Comparison of ENCODE assay signal across 12 cellular contexts in genomic region chr17:4247981-4248388, GRCh38. TPM values are rescaled to one million over a fixed set of nuclear protein-coding genes. Genes with fewer than 3 reads are reported as not detected.
DNase-seq lines count a peak whose midpoint lies in the region; ATAC-seq and TF ChIP-seq lines count a peak whose summit lies in the region.
"Had no signal": no experiment of that assay in that cellular context is flagged by ENCODE, and none has a peak within 500 bp of the region (broad histone marks: within the 10 kb centered on the region; RNA-seq: fewer than 3 reads in every experiment).

No MANE protein-coding gene starts in this region.

- peaks cover 80% of the 10 kb centered on the region for H4K20me1 ChIP-seq in IMR-90 (ENCODE audit: insufficient read depth, low read length)

- in situ Hi-C loops in IMR-90 (cut with MboI; ENCODE audit: low sequenced_read_pairs) (no loop called here), G401 (cut with HindIII; ENCODE audit: low sequenced_read_pairs) (no loop called here)

- 92% methylated on average over 11 of the region's 11 CpGs; no CpG with 5 or more reads in 1 of the 2 experiments for WGBS in IMR-90 (ENCODE audit: extremely low coverage in 2 of 2, insufficient read length in 1 of 2), 2 experiments
- 73 to 89% (median 86%) methylated on average over 9 to 11 of the region's 11 CpGs for WGBS in spleen, 5 donors

- dilution Hi-C loops in IMR-90 (cut with HindIII; ENCODE audit: low sequenced_read_pairs, unreplicated experiment): no loop called here

- no peak overlapping the region for H2BK15ac ChIP-seq in IMR-90 (ENCODE audit: low read depth, low read length)

- H3K36me3 Mint-ChIP-seq in Caco-2 (ENCODE audit: insufficient read depth, unreplicated experiment) (peaks cover 11% of the 10 kb centered on the region), HFFc6 (ENCODE audit: low read depth) (peaks cover 7% of the 10 kb centered on the region; the same call in 1 of the 2 replicates)

- H3K9ac ChIP-seq in IMR-90 (ENCODE audit: low read depth, low read length): no peak overlapping the region
- H3K9ac ChIP-seq: KMS-11 had no signal

- H3K9me1 ChIP-seq in IMR-90 (ENCODE audit: insufficient read depth, low read length): peaks cover 31% of the 10 kb centered on the region

- H3K56ac ChIP-seq in IMR-90 (ENCODE audit: extremely low read depth, insufficient read depth, low read length): no peak overlapping the region

- H3K4me3 ChIP-seq in Caco-2 (ENCODE audit: low read depth, low read length) (no peak overlapping the region), IMR-90 (ENCODE audit: insufficient read depth, low read depth, low read length) (no peak overlapping the region), spleen (no peak overlapping the region)

- no peak overlapping the region for H3K18ac ChIP-seq in IMR-90 (ENCODE audit: low read depth, low read length)

- no peak overlapping the region for H3K4ac ChIP-seq in IMR-90 (ENCODE audit: low read depth, low read length)

- H3K36me3 ChIP-seq in Caco-2 (ENCODE audit: control insufficient read depth, insufficient read depth, low read length) (no peaks in the 10 kb centered on the region), IMR-90 (ENCODE audit: control insufficient read depth, insufficient read depth, low read length) (peaks cover 4% of the 10 kb centered on the region; the same call in 1 of the 2 replicates), spleen (peaks cover 0 to 34% (median 10%) of the 10 kb centered on the region in 6 donors)

- H3K27me3 Mint-ChIP-seq in Caco-2 (ENCODE audit: insufficient read depth, unreplicated experiment) (no peaks in the 10 kb centered on the region), HFFc6 (ENCODE audit: insufficient read depth) (no peaks in the 10 kb centered on the region)
- H3K27me3 Mint-ChIP-seq: CD4-positive, CD25-positive, alpha-beta regulatory T cell had no signal

- H4K5ac ChIP-seq in IMR-90 (ENCODE audit: low read depth, low read length): no peak overlapping the region

- BruUV-seq in Caco-2 (replicated peaks; lab: Mats Ljungman, UMichigan) (no TSS peak), IMR-90 (replicated peaks; lab: Mats Ljungman, UMichigan) (no TSS peak)

- H3K4me3 Mint-ChIP-seq in Caco-2 (ENCODE audit: unreplicated experiment) (peak overlapping the region; percentile 64), HFFc6 (no peak overlapping the region)
- H3K4me3 Mint-ChIP-seq: CD4-positive, CD25-positive, alpha-beta regulatory T cell had no signal

- CTCF ChIA-PET in Caco-2 (lab: Charles Lee) (interaction anchor here (0.6 to 2.0 kb wide), 4 partner anchors 18 to 48 kb away, joined by 3 to 6 read pairs (median 4); no protein-coding TSS in a partner anchor), IMR-90 (lab: Yijun Ruan, JAX) (no interaction called here)

- H3K27ac ChIP-seq in IMR-90 (ENCODE audit: insufficient read depth, low read length) (no peak overlapping the region), caudate nucleus (ENCODE audit: low read depth, low read length) (peak overlapping the region; percentile 56), spleen (no peak overlapping the region)
- H3K27ac ChIP-seq: KMS-11 had no signal

- H3K4me2 ChIP-seq in IMR-90 (ENCODE audit: low read depth, low read length): no peak overlapping the region
- H3K4me2 ChIP-seq: KMS-11 had no signal

- H3K27me3 ChIP-seq in Caco-2 (replicated peaks; ENCODE audit: control insufficient read depth, insufficient read depth, low read length) (no peaks in the 10 kb centered on the region), IMR-90 (ENCODE audit: control insufficient read depth, insufficient read depth, low read length) (no peaks in the 10 kb centered on the region), spleen (replicated peaks in 1 of 7) (no peaks in the 10 kb centered on the region)

- H3K4me1 Mint-ChIP-seq in Caco-2 (ENCODE audit: low read depth, unreplicated experiment) (peaks cover 29% of the 10 kb centered on the region), HFFc6 (ENCODE audit: low read depth) (peaks cover 23% of the 10 kb centered on the region)

- H2BK20ac ChIP-seq in IMR-90 (ENCODE audit: low read depth, low read length): no peak overlapping the region

- H2BK5ac ChIP-seq in IMR-90 (ENCODE audit: low read depth, low read length, poor library complexity, severe bottlenecking): no peak overlapping the region

- H3K9me3 ChIP-seq in Caco-2 (no peaks in the 10 kb centered on the region), IMR-90 (ENCODE audit: control insufficient read depth, insufficient read depth, low read length) (no peaks in the 10 kb centered on the region), spleen (no peaks in the 10 kb centered on the region)

- no peak overlapping the region for H3K14ac ChIP-seq in IMR-90 (replicated peaks; ENCODE audit: low read depth, low read length)

- peak; percentile 63 to 81 for DNase-seq in Caco-2
- no peak for DNase-seq in IMR-90
- no peak for DNase-seq in caudate nucleus (lab: John Stamatoyannopoulos, UW)
- peak; percentile 61 for DNase-seq in mucosa of gallbladder (ENCODE audit: low spot score)
- DNase-seq in NOMO-1 treated with DMSO at 0.1 percent for 48 hours (lab: John Stamatoyannopoulos, UW; ENCODE audit: unreplicated experiment): no peak
- no peak for DNase-seq in G401 (ENCODE audit: low spot score)
- DNase-seq in spleen: no peak
- no peak for DNase-seq in HFFc6
- DNase-seq: CD4-positive, CD25-positive, alpha-beta regulatory T cell; kidney glomerular epithelial cell; NK-92 treated with Interleukin-12 subunit alpha and Interleukin-12 subunit beta, amount 100 ng/mL, for 24 hours had no signal

- H3K9me3 Mint-ChIP-seq in Caco-2 (ENCODE audit: unreplicated experiment) (no peaks in the 10 kb centered on the region), HFFc6 (no peaks in the 10 kb centered on the region)
- H3K9me3 Mint-ChIP-seq: CD4-positive, CD25-positive, alpha-beta regulatory T cell had no signal

- no peak overlapping the region for H2BK120ac ChIP-seq in IMR-90 (ENCODE audit: low read depth, low read length)

- TF ChIP-seq POLR2A in IMR-90 (IDR thresholded peaks at IDR 0.05; ENCODE audit: low read depth, low read length) (no peak), spleen (IDR thresholded peaks at IDR 0.05) (no peak)

- H3K27ac Mint-ChIP-seq in Caco-2 (ENCODE audit: unreplicated experiment): peak overlapping the region; percentile 92
- no peak overlapping the region; the same call in 1 of the 2 replicates for H3K27ac Mint-ChIP-seq in HFFc6

- POLR2A ChIA-PET in Caco-2 (lab: Charles Lee) (no interaction called here), IMR-90 (lab: Charles Lee; ENCODE audit: unreplicated experiment) (no interaction called here)

- no peak for TF ChIP-seq CTCF in Caco-2 (IDR thresholded peaks at IDR 0.05; ENCODE audit: insufficient read depth in 1 of 2, low read depth in 1 of 2, low read length in 1 of 2, severe bottlenecking in 1 of 2, unreplicated experiment in 1 of 2)
- TF ChIP-seq CTCF in IMR-90 (conservative IDR thresholded peaks at IDR 0.05; ENCODE audit: low read depth, low read length): no peak
- TF ChIP-seq CTCF in spleen (IDR thresholded peaks at IDR 0.05 in 8 of 11, conservative IDR thresholded peaks at IDR 0.05 in 3 of 11): no peak
- no peak for TF ChIP-seq CTCF in HFFc6 (IDR thresholded peaks at IDR 0.05)

- intact Hi-C loops in Caco-2 (cut with micrococcal nuclease; ENCODE audit: unreplicated experiment): no loop called here
- intact Hi-C loops in IMR-90 (cut with micrococcal nuclease): no loop called here
- intact Hi-C loops in spleen (cut with DNase I; ENCODE audit: low total_unique reads): no loop called here

- H4K91ac ChIP-seq in IMR-90 (ENCODE audit: insufficient read depth, low read depth, low read length): no peak overlapping the region

- peaks cover 54 to 87% of the 10 kb centered on the region in 2 experiments for H3K79me1 ChIP-seq in IMR-90 (ENCODE audit: low read depth in 1 of 2, low read length in 2 of 2)

- H3K4me1 ChIP-seq in Caco-2: peaks cover 29% of the 10 kb centered on the region
- peaks cover 8% of the 10 kb centered on the region for H3K4me1 ChIP-seq in IMR-90 (ENCODE audit: control insufficient read depth, insufficient read depth, low read length)
- peaks cover 0 to 65% (median 29%) of the 10 kb centered on the region in 6 donors for H3K4me1 ChIP-seq in spleen

- no peak overlapping the region for H2AK9ac ChIP-seq in IMR-90 (replicated peaks; ENCODE audit: low read depth, low read length, poor library complexity)

- no peak overlapping the region for H4K8ac ChIP-seq in IMR-90 (ENCODE audit: low read depth in 2 of 2, low read length in 2 of 2)

- TF ChIP-seq RAD21 in IMR-90 (IDR thresholded peaks at IDR 0.05; ENCODE audit: low read length): no peak

- peak overlapping the region; percentile 43 for H2AFZ ChIP-seq in IMR-90 (replicated peaks; ENCODE audit: low read length, poor library complexity)

- ATAC-seq in IMR-90 (ENCODE audit: low read depth): no peak

- H2AK5ac ChIP-seq in IMR-90 (ENCODE audit: low read depth, low read length): no peak overlapping the region

- H3K23ac ChIP-seq in IMR-90 (ENCODE audit: low read depth, low read length): no peak overlapping the region

TF ChIP-seq in IMR-90, 13 proteins besides CTCF, POLR2A, EP300 and RAD21 (continues in another document):
- TF ChIP-seq RFX5 (IDR thresholded peaks at IDR 0.05; ENCODE audit: low read depth, low read length) (no peak), MXI1 (IDR thresholded peaks at IDR 0.05; ENCODE audit: borderline replicate concordance, low read depth, low read length) (no peak), CHD1 (IDR thresholded peaks at IDR 0.05; ENCODE audit: low read depth, low read length) (no peak), MAZ (IDR thresholded peaks at IDR 0.05; ENCODE audit: borderline replicate concordance, low read depth, low read length) (no peak), CEBPB (IDR thresholded peaks at IDR 0.05; ENCODE audit: low read depth, low read length) (no peak), RCOR1 (IDR thresholded peaks at IDR 0.05; ENCODE audit: insufficient replicate concordance, low read length) (no peak), USF2 (IDR thresholded peaks at IDR 0.05; ENCODE audit: low read depth, low read length) (no peak)

RNA-seq across cellular contexts. Expression of gene ANKFY1, which starts 15.8 kb away (rescaled TPM):
- total RNA-seq in Caco-2 (2022) (25.0 and 27.5 TPM in 2 replicates), IMR-90 (2012; rRNA removed) (43.9 and 48.9 TPM in 2 replicates), mucosa of gallbladder (57.5 TPM), spleen (10 to 100 TPM; 46.4 to 81.5 (median 55.9) TPM)
- polyA plus RNA-seq in IMR-90 (2012; rRNA removed) (30.7 and 32.3 TPM in 2 replicates), spleen (10 to 100 TPM in 1 of 3 donors, 1 to 10 TPM in 2; 6.1 to 13.0 (median 7.4) TPM)
- polyA plus RNA-seq in IMR-90 (2012; cell fraction: cytosol; rRNA removed): 13.0 and 15.9 TPM in 2 replicates
- 75.6 and 82.9 TPM in 2 replicates for polyA plus RNA-seq in IMR-90 (2012; cell fraction: nucleus; rRNA removed; ENCODE audit: low replicate concordance)
- 13.3 and 22.2 TPM in 2 replicates for total RNA-seq in G401 (2014; rRNA removed; shearing (Covaris generic))
- 10 to 100 TPM; 37.1 to 45.1 (median 40.7) TPM for total RNA-seq in HFFc6 (2021; fragmentation: NEBNext Ultra II Directional; extraction: Animal tissue kit (Norgen Biotek cat#: 25700))

Comparison
In these comparisons a context has a peak if more than half of its experiments do, and no peak if none do; other contexts are left out.
1. DNase-seq: peak in Caco-2 (2 of 2) and mucosa of gallbladder (single experiment); none in IMR-90 (single experiment), caudate nucleus (0 of 61), NOMO-1 treated with DMSO at 0.1 percent for 48 hours (single experiment), G401 (single experiment), spleen (single experiment) and HFFc6 (single experiment).